Comparison of ENCODE assay signal across 8 cellular contexts in genomic region chr2:96304606-96305005, GRCh38. TPM values are rescaled to one million over a fixed set of nuclear protein-coding genes. Genes with fewer than 3 reads are reported as not detected.
A peak's percentile ranks its signal among the peaks of the same experiment; 100 is the strongest.
DNase-seq lines count a peak whose midpoint lies in the region; ATAC-seq and TF ChIP-seq lines count a peak whose summit lies in the region.

No MANE protein-coding gene starts in this region.

- H3K9me3 ChIP-seq in right atrium auricular region, result no peaks in the 10 kb centered on the region
- no peaks in the 10 kb centered on the region for H3K9me3 ChIP-seq in mononuclear cell (ENCODE audit: low read depth, low read length)

- H3K36me3 ChIP-seq in right atrium auricular region, result peaks cover 44% of the 10 kb centered on the region
- H3K36me3 ChIP-seq in brain microvascular endothelial cell (replicated peaks), result peaks cover 37% of the 10 kb centered on the region

- H3K4me1 ChIP-seq in right atrium auricular region (peaks cover 0 to 15% of the 10 kb centered on the region in 2 donors), mononuclear cell (ENCODE audit: insufficient read depth, low read length) (peaks cover 42% of the 10 kb centered on the region)

- DNase-seq in right atrium auricular region (ENCODE audit: low spot score) (no peak), cardiac septum (ENCODE audit: low spot score) (no peak), brain microvascular endothelial cell (no peak), NCI-H1417 (lab: John Stamatoyannopoulos, UW) (no peak), T1000 (lab: John Stamatoyannopoulos, UW) (no peak)

- H3K27ac ChIP-seq in right atrium auricular region (no peak overlapping the region), brain microvascular endothelial cell (no peak overlapping the region)

- TF ChIP-seq CTCF in right atrium auricular region (IDR thresholded peaks at IDR 0.05), result no peak
- TF ChIP-seq CTCF in brain microvascular endothelial cell (IDR thresholded peaks at IDR 0.05; ENCODE audit: low read depth, low read length, missing control alignments), result no peak

- ATAC-seq in HG03460 (IDR thresholded peaks at IDR 0.05; ENCODE audit: unreplicated experiment) (no peak), HG02938 (IDR thresholded peaks at IDR 0.05; ENCODE audit: unreplicated experiment) (no peak)

- H3K27me3 ChIP-seq in right atrium auricular region (no peaks in the 10 kb centered on the region), brain microvascular endothelial cell (replicated peaks) (no peaks in the 10 kb centered on the region), mononuclear cell (ENCODE audit: insufficient read depth, low read length) (no peaks in the 10 kb centered on the region)

- intact Hi-C loops in cardiac septum (cut with DNase I), result loop anchor here (2.0 to 10.0 kb wide), 3 partner anchors 38 to 203 kb away; partner anchors contain the start of genes CIAO1 and NEURL3

- H3K4me3 ChIP-seq in right atrium auricular region (peak overlapping the region; percentile 77 to 86), brain microvascular endothelial cell (ENCODE audit: low read depth, low read length) (peak overlapping the region; percentile 99), mononuclear cell (ENCODE audit: low read length) (peak overlapping the region; percentile 99)

- in situ Hi-C loops in brain microvascular endothelial cell (cut with HindIII; ENCODE audit: low pct_ligation_motif_present, low sequenced_read_pairs), result no loop called here

RNA-seq across cellular contexts. Expression of gene SNRNP200, which starts 0.7 kb away (rescaled TPM):
- total RNA-seq in right atrium auricular region (10 to 100 TPM; 42.2 to 68.8 TPM), cardiac septum (62.2 TPM), mononuclear cell (80.5 TPM)

RNA-seq across cellular contexts. Expression of gene ITPRIPL1, which starts 20.5 kb away (rescaled TPM):
- total RNA-seq in right atrium auricular region (1 to 10 TPM in 1 of 2 donors, under 1 TPM in 1; 0.44 to 1.5 TPM), cardiac septum (0.83 TPM), mononuclear cell (4.7 TPM)

RNA-seq across cellular contexts. Expression of gene NCAPH, which starts 31.0 kb away (rescaled TPM):
- total RNA-seq in right atrium auricular region (under 1 TPM; 0.12 to 0.52 TPM), cardiac septum (0.32 TPM), mononuclear cell (1.8 TPM)

RNA-seq across cellular contexts. Expression of gene CIAO1, which starts 38.6 kb away (rescaled TPM):
- total RNA-seq in right atrium auricular region (10 to 100 TPM; 77.0 to 79.7 TPM), cardiac septum (56.1 TPM), mononuclear cell (65.4 TPM)

RNA-seq across cellular contexts. Expression of gene TMEM127, which starts 38.8 kb away (rescaled TPM):
- 10 to 100 TPM; 88.9 to 95.2 TPM for total RNA-seq in right atrium auricular region
- total RNA-seq in cardiac septum, result 92.7 TPM
- total RNA-seq in mononuclear cell, result 51.6 TPM
